Comparison of ENCODE assay signal across 26 cellular contexts in the genomic region with DNA sequence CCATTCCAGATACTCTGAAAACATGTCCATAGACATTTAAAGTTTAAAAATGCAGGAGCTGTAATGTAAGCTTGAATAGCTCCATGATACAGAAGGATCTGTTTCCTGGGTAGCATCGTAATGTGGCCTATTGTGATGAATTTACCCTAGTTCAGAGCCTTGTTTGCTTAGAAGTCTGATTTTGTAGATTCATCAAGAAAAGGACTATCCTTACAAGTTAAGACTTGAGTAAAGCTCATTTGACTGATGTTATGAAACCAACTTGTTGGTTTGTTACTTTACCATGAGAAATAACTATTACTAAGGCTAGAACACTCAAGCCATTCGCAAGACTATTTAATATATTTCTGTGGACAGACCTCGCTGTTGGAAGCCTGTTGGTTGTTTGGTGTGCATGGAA.
"Had no signal": no experiment of that assay in that cellular context is flagged by ENCODE, and none has a peak within 500 bp of the region (broad histone marks: within the 10 kb centered on the region; RNA-seq: fewer than 3 reads in every experiment).

No MANE protein-coding gene starts in this region.

- H3K27me3 ChIP-seq: hepatocyte, stomach, testis, thyroid gland, transverse colon, upper lobe of left lung, vagina had no signal

- H3K79me2 ChIP-seq: parathyroid adenoma had no signal

- H3K4me3 ChIP-seq: hepatocyte, left ventricle myocardium inferior, lung, skin epidermis, stomach, testis, thyroid gland, transverse colon, upper lobe of left lung, vagina had no signal

- H3K4me3 Mint-ChIP-seq: mesothelial cell of epicardium; naive B cell; natural killer cell treated with Interleukin-12 subunit alpha and Interleukin-12 subunit beta and Interleukin-15 and Interleukin-18, amount 100 ng/mL, for 72 hours; stimulated activated naive B cell treated with anti-CD40 and anti-IgM and Interleukin-4, amounts not matched to agents 10 μg/mL and 1 μg/mL and 100 μg/mL, for 72 hours had no signal

- H3K9me3 ChIP-seq: left ventricle myocardium inferior, stomach, testis, thyroid gland, transverse colon, upper lobe of left lung, vagina had no signal

- H3K27me3 Mint-ChIP-seq: naive B cell; natural killer cell treated with Interleukin-12 subunit alpha and Interleukin-12 subunit beta and Interleukin-15 and Interleukin-18, amount 100 ng/mL, for 72 hours; stimulated activated naive B cell treated with anti-CD40 and anti-IgM and Interleukin-4, amounts not matched to agents 10 μg/mL and 1 μg/mL and 100 μg/mL, for 72 hours had no signal

- H3K4me2 ChIP-seq: hepatocyte had no signal

- H3K4me1 ChIP-seq: parathyroid adenoma, testis, thyroid gland, vagina had no signal

- H3K9me3 Mint-ChIP-seq: mesothelial cell of epicardium; naive B cell; natural killer cell treated with Interleukin-12 subunit alpha and Interleukin-12 subunit beta and Interleukin-15 and Interleukin-18, amount 100 ng/mL, for 72 hours; stimulated activated naive B cell treated with anti-CD40 and anti-IgM and Interleukin-4, amounts not matched to agents 10 μg/mL and 1 μg/mL and 100 μg/mL, for 72 hours had no signal

- DNase-seq: islet precursor cell; left ventricle myocardium inferior; mesendoderm; naive B cell; nucleus accumbens; retina; right cardiac atrium; stimulated activated CD4-positive, alpha-beta T cell treated with anti-CD3 and anti-CD28 coated beads, Interleukin-12 subunit alpha, Interleukin-12 subunit beta, amount 100 ng/mL, for 4 hours; stimulated activated CD4-positive, alpha-beta T cell treated with anti-CD3 and anti-CD28 coated beads, Interleukin-15, amount 100 ng/mL, for 24 hours; stimulated activated CD4-positive, alpha-beta T cell treated with anti-CD3 and anti-CD28 coated beads, Interleukin-2, amount 100 ng/mL, for 24 hours; stimulated activated CD4-positive, alpha-beta T cell treated with anti-CD3 and anti-CD28 coated beads, Interleukin-4, amount 100 ng/mL, for 1 hour; stimulated activated naive B cell treated with anti-CD40 and anti-IgM and Interleukin-4, amounts not matched to agents 10 μg/mL and 1 μg/mL and 100 μg/mL, for 72 hours; stimulated activated naive CD8-positive, alpha-beta T cell treated with anti-CD3 and anti-CD28 coated beads, Interleukin-15, Interleukin-2, amounts not matched to agents 100 U/mL and 50 U/mL, for 24 hours; stomach; testis; thyroid gland; transverse colon; upper lobe of left lung had no signal

- H3K27ac ChIP-seq: hepatocyte, left ventricle myocardium inferior, parathyroid adenoma, skin epidermis, stomach, testis, thyroid gland, transverse colon, upper lobe of left lung, vagina had no signal

- H3K27ac Mint-ChIP-seq: mesothelial cell of epicardium; naive B cell; natural killer cell treated with Interleukin-12 subunit alpha and Interleukin-12 subunit beta and Interleukin-15 and Interleukin-18, amount 100 ng/mL, for 72 hours; stimulated activated naive B cell treated with anti-CD40 and anti-IgM and Interleukin-4, amounts not matched to agents 10 μg/mL and 1 μg/mL and 100 μg/mL, for 72 hours had no signal

- ATAC-seq: natural killer cell treated with Interleukin-12 subunit alpha and Interleukin-12 subunit beta and Interleukin-15 and Interleukin-18, amount 100 ng/mL, for 72 hours; right cardiac atrium; sciatic nerve; stimulated activated naive B cell treated with anti-CD40 and anti-IgM and Interleukin-4, amounts not matched to agents 10 μg/mL and 1 μg/mL and 100 μg/mL, for 72 hours; stimulated activated naive CD8-positive, alpha-beta T cell treated with anti-CD3 and anti-CD28 coated beads, Interleukin-15, Interleukin-2, amounts not matched to agents 100 U/mL and 50 U/mL, for 24 hours had no signal

- H2AFZ ChIP-seq: hepatocyte, parathyroid adenoma had no signal

- H3K9ac ChIP-seq: parathyroid adenoma had no signal
